In genomic region chr9:129357773-129358250, GRCh38 we compare ENCODE assay signal across 36 cellular contexts.
"Had no signal": no experiment of that assay in that cellular context is flagged by ENCODE, and none has a peak within 500 bp of the region (broad histone marks: within the 10 kb centered on the region; RNA-seq: fewer than 3 reads in every experiment).

No MANE protein-coding gene starts in this region.

- H3K9me3 ChIP-seq: gastrocnemius medialis had no signal

- H3K9me3 Mint-ChIP-seq: activated B cell treated with CpG ODN at 0.5 μM for 24 hours; activated naive CD4-positive, alpha-beta T cell treated with anti-CD3 and anti-CD28 coated beads, Interleukin-2, amount 50 U/mL, for 24 hours; effector memory CD8-positive, alpha-beta T cell had no signal

- DNase-seq: activated B cell treated with CpG ODN at 0.5 μM for 24 hours; activated CD4-positive, alpha-beta T cell treated with anti-CD3 and anti-CD28 coated beads for 48 hours; activated CD4-positive, alpha-beta T cell treated with anti-CD3 and anti-CD28 coated beads, Interleukin-2, amount 50 U/mL, for 1 hour; activated CD4-positive, alpha-beta T cell treated with anti-CD3 and anti-CD28 coated beads, Interleukin-2, amount 50 U/mL, for 48 hours; activated CD8-positive, alpha-beta memory T cell treated with anti-CD3 and anti-CD28 coated beads for 24 hours; activated CD8-positive, alpha-beta T cell treated with anti-CD3 and anti-CD28 coated beads for 36 hours; activated effector memory CD4-positive, alpha-beta T cell treated with anti-CD3 and anti-CD28 coated beads, Interleukin-2, amount 50 U/mL, for 16 hours; activated naive CD4-positive, alpha-beta T cell treated with anti-CD3 and anti-CD28 coated beads for 36 hours; activated naive CD8-positive, alpha-beta T cell treated with anti-CD3 and anti-CD28 coated beads for 36 hours; activated naive CD8-positive, alpha-beta T cell treated with anti-CD3 and anti-CD28 coated beads, Interleukin-2, amount 50 U/mL, for 24 hours; activated T-cell treated with anti-CD3 and anti-CD28 coated beads, Interleukin-2, amount 50 U/mL, for 4 hours; adrenal gland; amygdala; central memory CD4-positive, alpha-beta T cell; cerebellar nuclear complex; dorsolateral prefrontal cortex; effector memory CD8-positive, alpha-beta T cell; erythroblast; foreskin keratinocyte; gastrocnemius medialis; glutamatergic neuron; T-helper 1 cell; T-helper 17 cell; T1000; WERI-Rb-1 had no signal

- H3K4me3 ChIP-seq: adrenal gland, breast epithelium, cardiac muscle cell, coronary artery, dorsolateral prefrontal cortex, esophagus muscularis mucosa, gastrocnemius medialis had no signal

- H3K4me1 Mint-ChIP-seq: activated naive CD4-positive, alpha-beta T cell treated with anti-CD3 and anti-CD28 coated beads, Interleukin-2, amount 50 U/mL, for 24 hours; activated naive CD8-positive, alpha-beta T cell treated with anti-CD3 and anti-CD28 coated beads for 36 hours; activated naive CD8-positive, alpha-beta T cell treated with anti-CD3 and anti-CD28 coated beads, Interleukin-2, amount 50 U/mL, for 24 hours had no signal

- H3K36me3 ChIP-seq: adrenal gland, breast epithelium, cardiac muscle cell, esophagus muscularis mucosa, gastrocnemius medialis, WERI-Rb-1 had no signal

- H3K27me3 Mint-ChIP-seq: activated CD8-positive, alpha-beta T cell treated with anti-CD3 and anti-CD28 coated beads for 36 hours; activated naive CD4-positive, alpha-beta T cell treated with anti-CD3 and anti-CD28 coated beads, Interleukin-2, amount 50 U/mL, for 24 hours; activated naive CD8-positive, alpha-beta T cell treated with anti-CD3 and anti-CD28 coated beads for 36 hours had no signal

- ATAC-seq: activated CD4-positive, CD25-positive, alpha-beta regulatory T cell treated with anti-CD3 and anti-CD28 coated beads, Interleukin-2, amount 50 U/mL, for 24 hours; activated CD8-positive, alpha-beta T cell treated with anti-CD3 and anti-CD28 coated beads for 36 hours; activated naive CD8-positive, alpha-beta T cell treated with anti-CD3 and anti-CD28 coated beads, Interleukin-2, amount 50 U/mL, for 24 hours; activated T-cell treated with anti-CD3 and anti-CD28 coated beads, Interleukin-2, amount 50 U/mL, for 4 hours; effector memory CD8-positive, alpha-beta T cell; foreskin keratinocyte; gastrocnemius medialis; T-helper 17 cell had no signal

- H3K27me3 ChIP-seq: adrenal gland, breast epithelium, cardiac muscle cell, dorsolateral prefrontal cortex, esophagus muscularis mucosa, foreskin keratinocyte had no signal

- H3K4me3 Mint-ChIP-seq: activated B cell treated with CpG ODN at 0.5 μM for 24 hours; activated CD8-positive, alpha-beta T cell treated with anti-CD3 and anti-CD28 coated beads for 36 hours; activated naive CD4-positive, alpha-beta T cell treated with anti-CD3 and anti-CD28 coated beads for 36 hours; activated naive CD4-positive, alpha-beta T cell treated with anti-CD3 and anti-CD28 coated beads, Interleukin-2, amount 50 U/mL, for 24 hours; activated naive CD8-positive, alpha-beta T cell treated with anti-CD3 and anti-CD28 coated beads for 36 hours; activated naive CD8-positive, alpha-beta T cell treated with anti-CD3 and anti-CD28 coated beads, Interleukin-2, amount 50 U/mL, for 24 hours; activated T-cell treated with anti-CD3 and anti-CD28 coated beads, Interleukin-2, amount 50 U/mL, for 4 hours; activated T-helper 1 cell treated with anti-CD3 and anti-CD28 coated beads, Interleukin-12 subunit alpha, Interleukin-12 subunit beta, Interleukin-2, Interleukin-4 antibody, amounts not matched to agents 30 ng/mL and 10 ng/mL and 1 ng/mL, durations not matched to agents 14 hours and 24 hours and 36 hours; brain; dendritic cell treated with granulocyte-macrophage colony-stimulating factor and Interleukin-4, amounts not matched to agents 40 ng/mL and 50 ng/mL, for 4 days; effector memory CD8-positive, alpha-beta T cell; T-helper 17 cell; T-helper 2 cell treated with Interferon-gamma antibody and Interleukin-4, amounts not matched to agents 5 μg/mL and 100 μg/mL, for 36 hours had no signal

- H3K27ac ChIP-seq: adrenal gland, breast epithelium, cardiac muscle cell, coronary artery, dorsolateral prefrontal cortex, esophagus muscularis mucosa, foreskin keratinocyte, gastrocnemius medialis, WERI-Rb-1 had no signal

- H3K27ac Mint-ChIP-seq: activated B cell treated with CpG ODN at 0.5 μM for 24 hours; activated CD8-positive, alpha-beta T cell treated with anti-CD3 and anti-CD28 coated beads for 36 hours; activated naive CD4-positive, alpha-beta T cell treated with anti-CD3 and anti-CD28 coated beads for 36 hours; activated naive CD4-positive, alpha-beta T cell treated with anti-CD3 and anti-CD28 coated beads, Interleukin-2, amount 50 U/mL, for 24 hours; activated naive CD8-positive, alpha-beta T cell treated with anti-CD3 and anti-CD28 coated beads for 36 hours; activated naive CD8-positive, alpha-beta T cell treated with anti-CD3 and anti-CD28 coated beads, Interleukin-2, amount 50 U/mL, for 24 hours; activated T-helper 1 cell treated with anti-CD3 and anti-CD28 coated beads, Interleukin-12 subunit alpha, Interleukin-12 subunit beta, Interleukin-2, Interleukin-4 antibody, amounts not matched to agents 30 ng/mL and 10 ng/mL and 1 ng/mL, durations not matched to agents 14 hours and 24 hours and 36 hours; activated T-helper 2 cell treated with anti-CD3 and anti-CD28 coated beads, Interferon-gamma antibody, Interleukin-2, Interleukin-4, amounts not matched to agents 10 μg/mL and 5 μg/mL and 100 μg/mL, durations not matched to agents 14 hours and 24 hours and 36 hours; dendritic cell treated with granulocyte-macrophage colony-stimulating factor and Interleukin-4, amounts not matched to agents 40 ng/mL and 50 ng/mL, for 4 days; T-helper 17 cell; T-helper 2 cell treated with Interferon-gamma antibody and Interleukin-4, amounts not matched to agents 5 μg/mL and 100 μg/mL, for 36 hours had no signal
